8 cellular contexts compared by ENCODE assay signal in genomic region chr20:63499333-63499969, GRCh38.
DNase-seq lines count a peak whose midpoint lies in the region; ATAC-seq and TF ChIP-seq lines count a peak whose summit lies in the region.
"Had no signal": no experiment of that assay in that cellular context is flagged by ENCODE, and none has a peak within 500 bp of the region (broad histone marks: within the 10 kb centered on the region; RNA-seq: fewer than 3 reads in every experiment).

No MANE protein-coding gene starts in this region.

- peaks cover 0 to 14% (median 0%) of the 10 kb centered on the region in 11 experiments; a peak in 8 of 22 replicates for H3K36me3 ChIP-seq in BLaER1 treated with 17β-estradiol and CSF1 and Interleukin-3, amounts not matched to agents 10 nM and 100 nM
- H3K36me3 ChIP-seq in RWPE2 (ENCODE audit: low read depth): no peaks in the 10 kb centered on the region

- peaks cover 0 to 53% (median 27%) of the 10 kb centered on the region in 11 experiments; a peak in 16 of 22 replicates for H4K20me1 ChIP-seq in BLaER1 treated with 17β-estradiol and CSF1 and Interleukin-3, amounts not matched to agents 10 nM and 100 nM

- no peak for TF ChIP-seq CTCF in RWPE2 (IDR thresholded peaks at IDR 0.05; ENCODE audit: poor library complexity, severe bottlenecking)

- DNase-seq in RWPE2 (ENCODE audit: low spot score) (no peak), left kidney (ENCODE audit: low read depth, low spot score) (peak; percentile 61), Ammon's horn (ENCODE audit: low spot score) (no peak), NCI-H128 (lab: John Stamatoyannopoulos, UW; ENCODE audit: unreplicated experiment) (no peak)
- DNase-seq: EL, NCI-H2081 treated with DMSO at 0.1 percent for 48 hours had no signal

- H3K27ac ChIP-seq in BLaER1 treated with 17β-estradiol and CSF1 and Interleukin-3, amounts not matched to agents 10 nM and 100 nM: peak overlapping the region in 1 of 11 experiments; percentile 50; a peak in 1 of 22 replicates
- no peak overlapping the region for H3K27ac ChIP-seq in RWPE2 (ENCODE audit: poor library complexity, severe bottlenecking)

- H3K9ac ChIP-seq in BLaER1 treated with 17β-estradiol and CSF1 and Interleukin-3, amounts not matched to agents 10 nM and 100 nM: peak overlapping the region in 6 of 11 experiments; percentile 36 to 72 (median 64); a peak in 10 of 22 replicates

- H3K4me2 ChIP-seq in BLaER1 treated with 17β-estradiol and CSF1 and Interleukin-3, amounts not matched to agents 10 nM and 100 nM: peak overlapping the region; percentile 77 to 97 (median 93)

- peak overlapping the region; percentile 48 to 73 (median 59); a peak in 19 of 20 replicates for H3K4me3 ChIP-seq in BLaER1 treated with 17β-estradiol and CSF1 and Interleukin-3, amounts not matched to agents 10 nM and 100 nM
- H3K4me3 ChIP-seq in RWPE2 (ENCODE audit: severe bottlenecking): peak overlapping the region; percentile 5

- peaks cover 15 to 44% (median 23%) of the 10 kb centered on the region in 11 experiments for H3K27me3 ChIP-seq in BLaER1 treated with 17β-estradiol and CSF1 and Interleukin-3, amounts not matched to agents 10 nM and 100 nM
- peaks cover 27% of the 10 kb centered on the region for H3K27me3 ChIP-seq in RWPE2 (ENCODE audit: insufficient read depth, poor library complexity, severe bottlenecking)

- ATAC-seq in RWPE2 (ENCODE audit: low read depth): no peak
- no peak for ATAC-seq in GM21576 (IDR thresholded peaks at IDR 0.05; ENCODE audit: unreplicated experiment)

- peaks cover 3 to 8% (median 6%) of the 10 kb centered on the region in 11 experiments for H3K9me3 ChIP-seq in BLaER1 treated with 17β-estradiol and CSF1 and Interleukin-3, amounts not matched to agents 10 nM and 100 nM (replicated peaks in 1 of 11)
- H3K9me3 ChIP-seq in RWPE2 (ENCODE audit: severe bottlenecking): no peaks in the 10 kb centered on the region

- H3K4me1 ChIP-seq in BLaER1 treated with 17β-estradiol and CSF1 and Interleukin-3, amounts not matched to agents 10 nM and 100 nM: peaks cover 5 to 74% (median 60%) of the 10 kb centered on the region in 10 experiments; a peak in 18 of 20 replicates
- H3K4me1 ChIP-seq in RWPE2 (ENCODE audit: insufficient read depth, poor library complexity, severe bottlenecking): no peaks in the 10 kb centered on the region
